10 cellular contexts compared by ENCODE assay signal in genomic region chr20:25706793-25707192, GRCh38. TPM values are rescaled to one million over a fixed set of nuclear protein-coding genes. Genes with fewer than 3 reads are reported as not detected.
DNase-seq lines count a peak whose midpoint lies in the region; ATAC-seq, FAIRE-seq and TF ChIP-seq lines count a peak whose summit lies in the region.
"Had no signal": no experiment of that assay in that cellular context is flagged by ENCODE, and none has a peak within 500 bp of the region (broad histone marks: within the 10 kb centered on the region; RNA-seq: fewer than 3 reads in every experiment).

No MANE protein-coding gene starts in this region.

- peak overlapping the region; percentile 44 for H3K4me3 Mint-ChIP-seq in memory B cell
- H3K4me3 Mint-ChIP-seq: CD14-positive monocyte had no signal

- peak overlapping the region; percentile 68 for H3K27ac Mint-ChIP-seq in memory B cell
- H3K27ac Mint-ChIP-seq: CD14-positive monocyte had no signal

- no peaks in the 10 kb centered on the region for H3K27me3 Mint-ChIP-seq in memory B cell

- DNase-seq in activated T-cell treated with anti-CD3 and anti-CD28 coated beads for 1 hour (ENCODE audit: low read depth), result peak; percentile 13
- peak in 1 of 2 donors; percentile 29 for DNase-seq in memory B cell (ENCODE audit: low spot score in 2 of 2)
- no peak for DNase-seq in NCI-H82 treated with DMSO at 0.1 percent for 48 hours (lab: John Stamatoyannopoulos, UW; ENCODE audit: unreplicated experiment)
- DNase-seq in GM12891 (ENCODE audit: insufficient read length, low spot score), result no peak
- DNase-seq: MV-4-11 had no signal

- H3K9me3 Mint-ChIP-seq in memory B cell, result peaks cover 13% of the 10 kb centered on the region

- ATAC-seq in GM18498 (IDR thresholded peaks at IDR 0.05; ENCODE audit: unreplicated experiment), result peak; percentile 63
- ATAC-seq in HG02642 (IDR thresholded peaks at IDR 0.05; ENCODE audit: poor library complexity, unreplicated experiment), result peak; percentile 57
- ATAC-seq in memory B cell (ENCODE audit: low read depth), result peak; percentile 96
- ATAC-seq in GM18873 (IDR thresholded peaks at IDR 0.05; ENCODE audit: low FRiP score, unreplicated experiment), result no peak
- ATAC-seq in GM21381 (IDR thresholded peaks at IDR 0.05; ENCODE audit: unreplicated experiment), result no peak

- peaks cover 21% of the 10 kb centered on the region for H3K4me1 Mint-ChIP-seq in memory B cell

- TF ChIP-seq POLR2A in GM12891 (IDR thresholded peaks at IDR 0.05; ENCODE audit: low read depth, low read length), result no peak

- peaks cover 16% of the 10 kb centered on the region for H3K36me3 Mint-ChIP-seq in memory B cell
- H3K36me3 Mint-ChIP-seq: CD14-positive monocyte had no signal

- FAIRE-seq in GM12891 (lab: Jason Lieb, UNC), result no peak

TF ChIP-seq in GM12891, 5 proteins besides CTCF, POLR2A, EP300 and RAD21:
- TF ChIP-seq POLR2AphosphoS5 (IDR thresholded peaks at IDR 0.05; ENCODE audit: low read depth, low read length), result no peak
- no peak for TF ChIP-seq TAF1 (IDR thresholded peaks at IDR 0.05; ENCODE audit: low read depth, low read length)
- TF ChIP-seq POU2F2 (IDR thresholded peaks at IDR 0.05; ENCODE audit: low read depth, low read length), result no peak
- TF ChIP-seq PAX5 (IDR thresholded peaks at IDR 0.05; ENCODE audit: insufficient read depth, low read length, severe bottlenecking), result no peak
- no peak for TF ChIP-seq SPI1 (IDR thresholded peaks at IDR 0.05; ENCODE audit: low read depth, low read length)

RNA-seq across cellular contexts. Expression of gene ZNF337, which starts 10.1 kb away (rescaled TPM):
- 9.1 TPM for polyA plus RNA-seq in GM12891 (2012; ENCODE audit: low read depth, missing spikeins)

Comparison
In these comparisons a context has a peak if more than half of its experiments do, and no peak if none do; other contexts are left out.
1. ATAC-seq: peak in GM18498 (single experiment), HG02642 (single experiment) and memory B cell (single experiment); none in GM18873 (single experiment) and GM21381 (single experiment).